In the genomic region with DNA sequence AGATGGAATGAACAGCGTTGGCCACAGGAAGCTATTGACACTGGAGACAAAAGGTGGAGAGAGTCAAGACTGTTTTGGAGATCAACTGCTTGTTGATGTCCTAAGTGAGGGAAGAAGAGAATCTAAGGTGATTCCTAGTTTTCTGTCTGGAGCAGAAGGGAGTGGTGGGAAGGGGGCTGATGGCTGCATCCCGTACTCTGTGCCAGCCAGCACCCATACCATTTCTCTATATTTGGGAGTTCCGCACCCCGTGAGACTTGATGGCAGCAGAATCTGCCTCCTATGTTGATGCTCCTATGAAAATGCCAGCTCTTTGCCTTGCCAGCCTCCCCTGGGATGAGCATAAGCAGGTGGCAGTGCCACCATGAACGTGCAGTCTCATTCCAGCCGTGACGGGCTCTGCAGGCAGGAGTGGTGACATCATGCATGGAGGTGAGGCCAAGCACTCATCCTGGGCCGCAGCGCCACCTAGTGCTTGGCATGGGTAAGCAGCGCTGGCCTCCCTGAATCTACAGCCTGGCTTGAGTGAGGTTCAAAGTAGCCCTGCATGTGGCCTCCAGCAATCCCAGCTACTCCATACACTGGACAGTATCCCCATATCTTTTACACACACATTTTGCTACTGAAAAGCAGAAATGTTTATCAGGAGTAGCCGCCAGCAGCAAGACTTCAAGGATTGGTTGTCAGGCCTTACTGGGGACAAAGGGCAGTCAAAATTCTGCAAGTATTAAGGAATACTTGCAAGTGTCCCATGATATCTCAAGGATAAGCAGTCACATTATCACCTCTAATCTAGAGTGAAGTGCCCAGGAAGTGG, we compare ENCODE assay signal across 1 cellular context.
A peak's percentile ranks its signal among the peaks of the same experiment; 100 is the strongest.
TF ChIP-seq lines count a peak whose summit lies in the region.

No MANE protein-coding gene starts in this region.

TF ChIP-seq in IMR-90, 13 proteins besides CTCF, POLR2A, EP300 and RAD21 (continued from another document):
- TF ChIP-seq, protein P1, sequence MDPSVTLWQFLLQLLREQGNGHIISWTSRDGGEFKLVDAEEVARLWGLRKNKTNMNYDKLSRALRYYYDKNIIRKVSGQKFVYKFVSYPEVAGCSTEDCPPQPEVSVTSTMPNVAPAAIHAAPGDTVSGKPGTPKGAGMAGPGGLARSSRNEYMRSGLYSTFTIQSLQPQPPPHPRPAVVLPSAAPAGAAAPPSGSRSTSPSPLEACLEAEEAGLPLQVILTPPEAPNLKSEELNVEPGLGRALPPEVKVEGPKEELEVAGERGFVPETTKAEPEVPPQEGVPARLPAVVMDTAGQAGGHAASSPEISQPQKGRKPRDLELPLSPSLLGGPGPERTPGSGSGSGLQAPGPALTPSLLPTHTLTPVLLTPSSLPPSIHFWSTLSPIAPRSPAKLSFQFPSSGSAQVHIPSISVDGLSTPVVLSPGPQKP (IDR thresholded peaks at IDR 0.05; ENCODE audit: borderline replicate concordance, low read depth, low read length): no peak
- TF ChIP-seq USF2 (IDR thresholded peaks at IDR 0.05; ENCODE audit: low read depth, low read length) (no peak), BHLHE40 (IDR thresholded peaks at IDR 0.05; ENCODE audit: low read depth, low read length) (peak; percentile 89), CEBPB (IDR thresholded peaks at IDR 0.05; ENCODE audit: low read depth, low read length) (peak; percentile 48; the same call in 1 of the 2 replicates), CHD1 (IDR thresholded peaks at IDR 0.05; ENCODE audit: low read depth, low read length) (no peak)
